In genomic region chr2:48161632-48162031, GRCh38 we compare ENCODE assay signal across 18 cellular contexts.
DNase-seq lines count a peak whose midpoint lies in the region; ATAC-seq, FAIRE-seq and TF ChIP-seq lines count a peak whose summit lies in the region.
"Had no signal": no experiment of that assay in that cellular context is flagged by ENCODE, and none has a peak within 500 bp of the region (broad histone marks: within the 10 kb centered on the region; RNA-seq: fewer than 3 reads in every experiment).

No MANE protein-coding gene starts in this region.

- H3K4me3 ChIP-seq in bronchial epithelial cell (ENCODE audit: low read depth, low read length) = no peak overlapping the region
- H3K4me3 ChIP-seq: BLaER1 treated with 17β-estradiol and CSF1 and Interleukin-3, amounts not matched to agents 10 nM and 100 nM had no signal

- no peak for ATAC-seq in GM19455 (IDR thresholded peaks at IDR 0.05; ENCODE audit: unreplicated experiment)
- ATAC-seq in GM21576 (IDR thresholded peaks at IDR 0.05; ENCODE audit: unreplicated experiment) = no peak
- ATAC-seq: HepG2 had no signal

- intact Hi-C loops in CD14-positive monocyte (cut with micrococcal nuclease) = no loop called here

- H3K4me3 Mint-ChIP-seq in CD14-positive monocyte = no peak overlapping the region
- H3K4me3 Mint-ChIP-seq: B cell; CD4-positive, CD25-positive, alpha-beta regulatory T cell; H9; IgD-negative memory B cell had no signal

- peaks cover 0 to 14% of the 10 kb centered on the region in 2 donors for H3K36me3 Mint-ChIP-seq in CD14-positive monocyte
- H3K36me3 Mint-ChIP-seq: CD4-positive, CD25-positive, alpha-beta regulatory T cell had no signal

- peaks cover 50% of the 10 kb centered on the region for H3K4me1 Mint-ChIP-seq in CD14-positive monocyte
- H3K4me1 Mint-ChIP-seq: B cell had no signal

- no peaks in the 10 kb centered on the region for H3K27me3 Mint-ChIP-seq in CD14-positive monocyte (ENCODE audit: low read depth in 3 of 3)

- H3K27ac Mint-ChIP-seq in CD14-positive monocyte = peak overlapping the region in 4 of 7 donors; percentile 14 to 71 (median 42)
- H3K27ac Mint-ChIP-seq: B cell, H9, IgD-negative memory B cell had no signal

- H3K36me3 ChIP-seq in bronchial epithelial cell (ENCODE audit: control insufficient read depth, insufficient read depth, low read length) = no peaks in the 10 kb centered on the region
- H3K36me3 ChIP-seq: BLaER1 treated with 17β-estradiol and CSF1 and Interleukin-3, amounts not matched to agents 10 nM and 100 nM had no signal

- no peaks in the 10 kb centered on the region for H3K27me3 ChIP-seq in bronchial epithelial cell (ENCODE audit: control insufficient read depth, insufficient read depth, low read length)
- H3K27me3 ChIP-seq: BLaER1 treated with 17β-estradiol and CSF1 and Interleukin-3, amounts not matched to agents 10 nM and 100 nM had no signal

- no peak for DNase-seq in CD14-positive monocyte (ENCODE audit: low spot score)
- no peak for DNase-seq in GM18507 (ENCODE audit: extremely low spot score, insufficient read length, low read depth)
- peak; percentile 84 for DNase-seq in OCI-M1 (lab: John Stamatoyannopoulos, UW)
- DNase-seq in bronchial epithelial cell (ENCODE audit: low read depth) = peak; percentile 35
- no peak for DNase-seq in UCSD-AML1 (lab: John Stamatoyannopoulos, UW; ENCODE audit: unreplicated experiment)
- DNase-seq: Caco-2; CD4-positive, CD25-positive, alpha-beta regulatory T cell; H9 had no signal

- FAIRE-seq in GM18507 (lab: Jason Lieb, UNC) (peak; percentile 18), bronchial epithelial cell (lab: Jason Lieb, UNC) (no peak)
- FAIRE-seq: D721Med, G401.6, GM12892, H1, HepG2 had no signal

- no peak for TF ChIP-seq CTCF in CD14-positive monocyte (IDR thresholded peaks at IDR 0.05)
- TF ChIP-seq CTCF in bronchial epithelial cell (IDR thresholded peaks at IDR 0.05; ENCODE audit: insufficient read depth, low read length, severe bottlenecking) = no peak

- peaks cover 13 to 23% (median 20%) of the 10 kb centered on the region in 7 donors for H3K9me3 Mint-ChIP-seq in CD14-positive monocyte

Comparison
In these comparisons a context has a peak if more than half of its experiments do, and no peak if none do; other contexts are left out.
1. DNase-seq: peak in OCI-M1 (single experiment) and bronchial epithelial cell (single experiment); none in CD14-positive monocyte (single experiment), GM18507 (single experiment) and UCSD-AML1 (single experiment).